ENCODE assay signal across 15 cellular contexts in genomic region chr4:115424852-115425251, GRCh38.
"Had no signal": no experiment of that assay in that cellular context is flagged by ENCODE, and none has a peak within 500 bp of the region (broad histone marks: within the 10 kb centered on the region; RNA-seq: fewer than 3 reads in every experiment).

No MANE protein-coding gene starts in this region.

- H3K27ac Mint-ChIP-seq: activated CD4-positive, alpha-beta T cell treated with anti-CD3 and anti-CD28 coated beads, Interleukin-2, amount 10 ng/mL, durations not matched to agents 7 days and 5 days; activated naive CD4-positive, alpha-beta T cell treated with anti-CD3 and anti-CD28 coated beads, Interleukin-2, amount 10 ng/mL, durations not matched to agents 7 days and 5 days; effector memory CD8-positive, alpha-beta T cell; mesothelial cell of epicardium; T-helper 17 cell had no signal

- H3K27me3 ChIP-seq: adrenal gland, body of pancreas, heart right ventricle, stomach had no signal

- H3K27ac ChIP-seq: adrenal gland, body of pancreas, heart right ventricle, stomach had no signal

- H3K9me3 Mint-ChIP-seq: effector memory CD8-positive, alpha-beta T cell had no signal

- H3K36me3 ChIP-seq: adrenal gland, heart right ventricle, stomach had no signal

- H3K4me1 ChIP-seq: adrenal gland, body of pancreas, heart right ventricle, stomach had no signal

- H3K9me3 ChIP-seq: adrenal gland had no signal

- H3K4me3 ChIP-seq: adrenal gland, body of pancreas, heart right ventricle, stomach had no signal

- H3K27me3 Mint-ChIP-seq: activated CD4-positive, alpha-beta T cell treated with anti-CD3 and anti-CD28 coated beads, Interleukin-2, amount 10 ng/mL, durations not matched to agents 7 days and 5 days; activated naive CD4-positive, alpha-beta T cell treated with anti-CD3 and anti-CD28 coated beads, Interleukin-2, amount 10 ng/mL, durations not matched to agents 7 days and 5 days; effector memory CD8-positive, alpha-beta T cell; T-helper 17 cell had no signal

- ATAC-seq: body of pancreas; effector memory CD8-positive, alpha-beta T cell; heart right ventricle; T-helper 17 cell had no signal

- H3K36me3 Mint-ChIP-seq: activated naive CD4-positive, alpha-beta T cell treated with anti-CD3 and anti-CD28 coated beads, Interleukin-2, amount 10 ng/mL, durations not matched to agents 7 days and 5 days had no signal

- H3K4me3 Mint-ChIP-seq: activated CD4-positive, alpha-beta T cell treated with anti-CD3 and anti-CD28 coated beads, Interleukin-2, amount 10 ng/mL, durations not matched to agents 7 days and 5 days; activated naive CD4-positive, alpha-beta T cell treated with anti-CD3 and anti-CD28 coated beads, Interleukin-2, amount 10 ng/mL, durations not matched to agents 7 days and 5 days; effector memory CD8-positive, alpha-beta T cell; mesothelial cell of epicardium; T-helper 17 cell had no signal

- H3K4me1 Mint-ChIP-seq: activated CD4-positive, alpha-beta T cell treated with anti-CD3 and anti-CD28 coated beads, Interleukin-2, amount 10 ng/mL, durations not matched to agents 7 days and 5 days; activated naive CD4-positive, alpha-beta T cell treated with anti-CD3 and anti-CD28 coated beads, Interleukin-2, amount 10 ng/mL, durations not matched to agents 7 days and 5 days; T-helper 17 cell had no signal

- DNase-seq: activated CD4-positive, alpha-beta T cell treated with anti-CD3 and anti-CD28 coated beads, Interleukin-2, amount 10 ng/mL, durations not matched to agents 7 days and 5 days; activated CD4-positive, CD25-positive, alpha-beta regulatory T cell; activated CD8-positive, alpha-beta memory T cell treated with anti-CD3 and anti-CD28 coated beads for 24 hours; activated naive CD4-positive, alpha-beta T cell treated with anti-CD3 and anti-CD28 coated beads, Interleukin-2, amount 10 ng/mL, durations not matched to agents 7 days and 5 days; adrenal gland; body of pancreas; effector memory CD8-positive, alpha-beta T cell; heart right ventricle; islet precursor cell; retina; stimulated activated CD4-positive, alpha-beta T cell treated with anti-CD3 and anti-CD28 coated beads, Interleukin-15, amount 100 ng/mL, for 24 hours; stimulated activated CD4-positive, alpha-beta T cell treated with anti-CD3 and anti-CD28 coated beads, Interleukin-4, amount 100 ng/mL, for 4 hours; stomach; T-helper 17 cell had no signal
